ENCODE assay signal across 9 cellular contexts in the genomic region with DNA sequence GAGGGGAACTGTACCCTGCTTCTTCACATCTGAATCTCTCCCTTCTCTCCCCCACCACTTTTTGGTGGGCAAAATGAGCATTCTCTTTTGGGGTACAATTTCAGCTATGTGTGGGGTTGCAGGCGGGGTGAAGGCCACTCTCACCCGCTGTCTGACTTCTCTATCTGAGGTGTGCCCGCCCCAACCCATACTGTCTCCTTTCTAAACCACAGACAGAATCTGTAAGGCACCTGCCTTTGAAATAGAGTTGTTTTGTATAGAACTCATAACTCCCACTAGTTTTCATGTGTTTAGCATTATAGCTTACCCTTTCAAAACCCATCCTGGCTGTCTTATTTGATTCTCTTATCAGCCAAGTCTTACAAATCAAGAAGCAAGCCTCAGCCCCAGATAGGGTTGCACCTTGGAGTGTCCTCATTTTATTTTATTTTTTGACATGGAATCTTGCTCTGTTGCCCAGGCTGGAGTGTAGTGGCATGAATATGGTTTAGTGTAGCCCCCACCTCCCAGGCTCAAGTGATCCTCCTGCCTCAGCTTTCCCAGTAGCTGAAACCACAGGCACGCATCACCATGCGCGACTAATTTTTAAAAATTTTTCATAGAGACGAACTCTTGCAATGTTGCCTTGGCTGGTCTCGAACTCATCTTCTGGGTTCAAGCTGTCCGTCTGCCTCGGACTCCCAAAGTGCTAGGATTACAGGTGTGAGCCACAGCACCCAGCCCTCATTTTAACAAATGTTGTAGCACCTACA. TPM values are rescaled to one million over a fixed set of nuclear protein-coding genes. Genes with fewer than 3 reads are reported as not detected.
DNase-seq lines count a peak whose midpoint lies in the region; ATAC-seq, FAIRE-seq and TF ChIP-seq lines count a peak whose summit lies in the region.
"Had no signal": no experiment of that assay in that cellular context is flagged by ENCODE, and none has a peak within 500 bp of the region (broad histone marks: within the 10 kb centered on the region; RNA-seq: fewer than 3 reads in every experiment).

No MANE protein-coding gene starts in this region.

- in situ Hi-C loops in HepG2 (cut with HindIII; ENCODE audit: extremely low pct_ligation_motif_present, low pct_unique_long_range_greater_than_20kb), result no loop called here

- H3K27me3 Mint-ChIP-seq in activated T-cell treated with anti-CD3 and anti-CD28 coated beads, Interleukin-2, amount 50 U/mL, for 4 hours (ENCODE audit: low read depth), result no peaks in the 10 kb centered on the region

- no peak overlapping the region for H2AFZ ChIP-seq in HepG2 (ENCODE audit: low read length)

- H3K79me2 ChIP-seq in HepG2 (ENCODE audit: insufficient read depth, low read length), result peaks cover 100% of the 10 kb centered on the region

- TF ChIP-seq EP300 in HepG2 (IDR thresholded peaks at IDR 0.05; ENCODE audit: low read depth in 2 of 2, low read length in 2 of 2) (no peak), HepG2 (CRISPR knock-in tag; IDR thresholded peaks at IDR 0.05; ENCODE audit: borderline replicate concordance) (no peak)

- H3K9me3 ChIP-seq in right atrium auricular region, result no peaks in the 10 kb centered on the region
- H3K9me3 ChIP-seq in HepG2 (ENCODE audit: low read length), result no peaks in the 10 kb centered on the region
- H3K9me3 ChIP-seq in upper lobe of right lung, result no peaks in the 10 kb centered on the region

- H3K36me3 ChIP-seq in right atrium auricular region, result peaks cover 14% of the 10 kb centered on the region
- peaks cover 8 to 33% of the 10 kb centered on the region in 2 experiments; a peak in 4 of 5 replicates for H3K36me3 ChIP-seq in HepG2 (replicated peaks in 1 of 2; ENCODE audit: control insufficient read depth in 1 of 2, insufficient read depth in 2 of 2, low read length in 2 of 2)
- H3K36me3 ChIP-seq in upper lobe of right lung, result peaks cover 26% of the 10 kb centered on the region

- no peak for TF ChIP-seq RAD21 in HepG2 (CRISPR knock-in tag; IDR thresholded peaks at IDR 0.05)

- WGBS in HepG2 (ENCODE audit: low lambda C conversion rate), result 95% methylated on average over 10 of the region's 10 CpGs

- TF ChIP-seq POLR2A in HepG2 (IDR thresholded peaks at IDR 0.05; ENCODE audit: insufficient read depth in 1 of 2, low read depth in 2 of 2, low read length in 2 of 2), result no peak

- peak overlapping the region; percentile 76 for H3K4me3 Mint-ChIP-seq in activated T-cell treated with anti-CD3 and anti-CD28 coated beads, Interleukin-2, amount 50 U/mL, for 4 hours

- TF ChIP-seq CTCF in right atrium auricular region (IDR thresholded peaks at IDR 0.05) (no peak), HepG2 (CRISPR knock-in tag; IDR thresholded peaks at IDR 0.05) (no peak), upper lobe of right lung (IDR thresholded peaks at IDR 0.05) (no peak)

- intact Hi-C loops in left cardiac atrium (cut with DNase I) (no loop called here), HepG2 (cut with micrococcal nuclease; ENCODE audit: unreplicated experiment) (loop anchor here (2.0 kb wide), 1 partner anchor 33 kb away; no protein-coding TSS in a partner anchor), upper lobe of right lung (cut with DNase I) (no loop called here)

- no peak for FAIRE-seq in HepG2 (lab: Jason Lieb, UNC)

- BruUV-seq in HepG2 (replicated peaks; lab: Mats Ljungman, UMichigan), result no TSS peak

- H4K20me1 ChIP-seq in HepG2 (ENCODE audit: insufficient read depth, low read length), result peaks cover 35% of the 10 kb centered on the region; the same call in 1 of the 2 replicates

- POLR2A ChIA-PET in HepG2 (lab: Yijun Ruan, JAX), result interaction anchor here (1.1 to 2.8 kb wide), 2 partner anchors 26 to 33 kb away, joined by 3 to 25 read pairs; no protein-coding TSS in a partner anchor

- H3K27me3 ChIP-seq in right atrium auricular region, result no peaks in the 10 kb centered on the region
- H3K27me3 ChIP-seq in HepG2 (ENCODE audit: control insufficient read depth in 1 of 2, insufficient read depth in 2 of 2, low read length in 2 of 2), result no peaks in the 10 kb centered on the region
- H3K27me3 ChIP-seq in upper lobe of right lung, result no peaks in the 10 kb centered on the region

- H3K9me3 Mint-ChIP-seq in activated T-cell treated with anti-CD3 and anti-CD28 coated beads, Interleukin-2, amount 50 U/mL, for 4 hours, result no peaks in the 10 kb centered on the region

- H3K9ac ChIP-seq in HepG2 (ENCODE audit: insufficient read depth, low read depth, low read length), result no peak overlapping the region

- H3K4me2 ChIP-seq in HepG2 (ENCODE audit: low read depth, low read length), result no peak overlapping the region

- H3K4me1 ChIP-seq in right atrium auricular region (peaks cover 0 to 99% of the 10 kb centered on the region in 2 donors), HepG2 (ENCODE audit: insufficient read depth, low read length) (peaks cover 97% of the 10 kb centered on the region), upper lobe of right lung (peaks cover 100% of the 10 kb centered on the region)

- peak overlapping the region; percentile 73 to 77 for H3K27ac ChIP-seq in right atrium auricular region
- peak overlapping the region; percentile 90 for H3K27ac ChIP-seq in HepG2 (ENCODE audit: extremely low read length, insufficient read depth, low read length)
- H3K27ac ChIP-seq in upper lobe of right lung, result peak overlapping the region; percentile 98

- H3K4me3 ChIP-seq in right atrium auricular region (no peak overlapping the region), HepG2 (replicated peaks in 1 of 3; ENCODE audit: insufficient read depth in 1 of 3, low read depth in 2 of 3, low read length in 3 of 3) (no peak overlapping the region), upper lobe of right lung (no peak overlapping the region)

- no peak for DNase-seq in right atrium auricular region (ENCODE audit: low spot score)
- no peak for DNase-seq in left cardiac atrium
- DNase-seq in activated T-cell treated with anti-CD3 and anti-CD28 coated beads, Interleukin-2, amount 50 U/mL, for 4 hours, result peak; percentile 38
- no peak for DNase-seq in HepG2 (ENCODE audit: low spot score)
- DNase-seq in upper lobe of right lung, result no peak
- DNase-seq in NCI-H1105 treated with DMSO at 0.1 percent for 48 hours (lab: John Stamatoyannopoulos, UW), result no peak
- no peak for DNase-seq in DMS153 treated with DMSO at 0.1 percent for 48 hours (lab: John Stamatoyannopoulos, UW; ENCODE audit: unreplicated experiment)
- DNase-seq in AG08395 (ENCODE audit: low spot score), result no peak
- DNase-seq: DMS 273 treated with DMSO at 0.1 percent for 48 hours had no signal

- CTCF ChIA-PET in HepG2 (lab: Yijun Ruan, JAX; ENCODE audit: low intra/inter-chr PET ratio, low total read pairs), result no interaction called here

- no peak for ATAC-seq in left cardiac atrium
- ATAC-seq in activated T-cell treated with anti-CD3 and anti-CD28 coated beads, Interleukin-2, amount 50 U/mL, for 4 hours, result peak; percentile 74 to 79
- no peak for ATAC-seq in HepG2
- ATAC-seq in upper lobe of right lung, result no peak

- H3K4me1 Mint-ChIP-seq in activated T-cell treated with anti-CD3 and anti-CD28 coated beads, Interleukin-2, amount 50 U/mL, for 4 hours (ENCODE audit: low read depth), result peaks cover 97% of the 10 kb centered on the region

- H3K36me3 Mint-ChIP-seq in activated T-cell treated with anti-CD3 and anti-CD28 coated beads, Interleukin-2, amount 50 U/mL, for 4 hours (ENCODE audit: insufficient read depth), result peaks cover 8% of the 10 kb centered on the region

RNA-seq across cellular contexts. Expression of a gene that starts 11.9 kb away (rescaled TPM):
- total RNA-seq in right atrium auricular region (10 to 100 TPM; 24.2 to 34.7 TPM), left cardiac atrium (10 to 100 TPM; 44.3 to 51.0 TPM), HepG2 (2016; rRNA removed; fragmentation: Illumina TruSeq; extraction: Trizol) (17.4 and 24.1 TPM in 2 replicates), upper lobe of right lung (157 TPM)
- total RNA-seq in activated T-cell treated with anti-CD3 and anti-CD28 coated beads, Interleukin-2, amount 50 U/mL, for 4 hours, result 10 to 100 TPM; 31.8 to 36.2 (median 35.0) TPM
- 5.0 and 6.4 TPM in 2 replicates for total RNA-seq in HepG2 (2016; cell fraction: cytosol; rRNA removed; fragmentation: Illumina TruSeq; extraction: Trizol; ENCODE audit: low read depth)
- total RNA-seq in HepG2 (2016; cell fraction: insoluble cytoplasmic fraction; rRNA removed; fragmentation: Illumina TruSeq; extraction: Trizol), result 16.0 and 24.8 TPM in 2 replicates
- total RNA-seq in HepG2 (2016; cell fraction: membrane; rRNA removed; fragmentation: Illumina TruSeq; extraction: Trizol), result 15.7 and 18.1 TPM in 2 replicates
- 28.9 and 38.5 TPM in 2 replicates for total RNA-seq in HepG2 (2016; cell fraction: nucleus; rRNA removed; fragmentation: Illumina TruSeq; extraction: Trizol)
- polyA plus RNA-seq in HepG2 (2011; rRNA removed), result 73.8 and 80.6 TPM in 2 replicates
- polyA plus RNA-seq in HepG2 (2011; cell fraction: cytosol; rRNA removed), result 66.9 and 68.7 TPM in 2 replicates
- polyA plus RNA-seq in HepG2 (2011; cell fraction: nucleus; rRNA removed), result 64.3 and 75.0 TPM in 2 replicates
- polyA plus RNA-seq in HepG2 (2012), result 36.4 and 39.6 TPM in 2 replicates
- 6.7 and 7.8 TPM in 2 replicates for polyA plus RNA-seq in HepG2 (2016; cell fraction: cytosol; fragmentation: Illumina TruSeq; extraction: Trizol; ENCODE audit: low read depth)
- polyA plus RNA-seq in HepG2 (2016; cell fraction: insoluble cytoplasmic fraction; fragmentation: Illumina TruSeq; extraction: Trizol; ENCODE audit: low read depth), result 19.6 and 25.9 TPM in 2 replicates
- 15.4 and 16.2 TPM in 2 replicates for polyA plus RNA-seq in HepG2 (2016; cell fraction: membrane; fragmentation: Illumina TruSeq; extraction: Trizol; ENCODE audit: low read depth)
- polyA plus RNA-seq in HepG2 (2016; cell fraction: nucleus; fragmentation: Illumina TruSeq; extraction: Trizol; ENCODE audit: insufficient read depth, low read depth), result 59.1 and 62.2 TPM in 2 replicates
- 22.0 and 139 TPM in 2 replicates for polyA minus RNA-seq in HepG2 (2011; rRNA and poly(A)+ RNA removed; ENCODE audit: low replicate concordance)
- polyA minus RNA-seq in HepG2 (2011; cell fraction: cytosol; rRNA and poly(A)+ RNA removed), result 48.1 and 54.0 TPM in 2 replicates
- 39.9 and 48.0 TPM in 2 replicates for polyA minus RNA-seq in HepG2 (2011; cell fraction: nucleus; rRNA and poly(A)+ RNA removed)

RNA-seq across cellular contexts. Expression of a gene that starts 57.7 kb away (rescaled TPM):
- total RNA-seq in right atrium auricular region, result 10 to 100 TPM; 42.8 to 81.2 TPM
- total RNA-seq in left cardiac atrium, result 100 to 1,000 TPM; 112 to 120 TPM
- total RNA-seq in activated T-cell treated with anti-CD3 and anti-CD28 coated beads, Interleukin-2, amount 50 U/mL, for 4 hours, result 10 to 100 TPM in 2 of 3 donors, 1 to 10 TPM in 1; 6.1 to 11.1 (median 10.8) TPM
- 57.4 and 79.9 TPM in 2 replicates for total RNA-seq in HepG2 (2016; rRNA removed; fragmentation: Illumina TruSeq; extraction: Trizol)
- total RNA-seq in HepG2 (2016; cell fraction: cytosol; rRNA removed; fragmentation: Illumina TruSeq; extraction: Trizol; ENCODE audit: low read depth), result 61.0 and 61.6 TPM in 2 replicates
- total RNA-seq in HepG2 (2016; cell fraction: insoluble cytoplasmic fraction; rRNA removed; fragmentation: Illumina TruSeq; extraction: Trizol), result 60.4 and 81.6 TPM in 2 replicates
- 103 and 106 TPM in 2 replicates for total RNA-seq in HepG2 (2016; cell fraction: membrane; rRNA removed; fragmentation: Illumina TruSeq; extraction: Trizol)
- 46.3 and 54.0 TPM in 2 replicates for total RNA-seq in HepG2 (2016; cell fraction: nucleus; rRNA removed; fragmentation: Illumina TruSeq; extraction: Trizol)
- 43.9 and 44.0 TPM in 2 replicates for polyA plus RNA-seq in HepG2 (2011; rRNA removed)
- polyA plus RNA-seq in HepG2 (2011; cell fraction: cytosol; rRNA removed), result 30.6 and 48.5 TPM in 2 replicates
- 9.3 and 15.2 TPM in 2 replicates for polyA plus RNA-seq in HepG2 (2011; cell fraction: nucleus; rRNA removed)
- 75.8 and 86.2 TPM in 2 replicates for polyA plus RNA-seq in HepG2 (2012)
- polyA plus RNA-seq in HepG2 (2016; cell fraction: cytosol; fragmentation: Illumina TruSeq; extraction: Trizol; ENCODE audit: low read depth), result 96.8 and 103 TPM in 2 replicates
- 78.0 and 79.1 TPM in 2 replicates for polyA plus RNA-seq in HepG2 (2016; cell fraction: insoluble cytoplasmic fraction; fragmentation: Illumina TruSeq; extraction: Trizol; ENCODE audit: low read depth)
- polyA plus RNA-seq in HepG2 (2016; cell fraction: membrane; fragmentation: Illumina TruSeq; extraction: Trizol; ENCODE audit: low read depth), result 115 and 119 TPM in 2 replicates
- 101 and 103 TPM in 2 replicates for polyA plus RNA-seq in HepG2 (2016; cell fraction: nucleus; fragmentation: Illumina TruSeq; extraction: Trizol; ENCODE audit: insufficient read depth, low read depth)
- polyA minus RNA-seq in HepG2 (2011; rRNA and poly(A)+ RNA removed; ENCODE audit: low replicate concordance), result 10.9 and 11.9 TPM in 2 replicates
- polyA minus RNA-seq in HepG2 (2011; cell fraction: cytosol; rRNA and poly(A)+ RNA removed), result 18.7 and 25.3 TPM in 2 replicates
- polyA minus RNA-seq in HepG2 (2011; cell fraction: nucleus; rRNA and poly(A)+ RNA removed), result 10.4 and 12.6 TPM in 2 replicates
- 52.9 TPM for total RNA-seq in upper lobe of right lung

Comparison
In these comparisons a context has a peak if more than half of its experiments do, and no peak if none do; other contexts are left out.
1. ATAC-seq: peak in activated T-cell treated with anti-CD3 and anti-CD28 coated beads, Interleukin-2, amount 50 U/mL, for 4 hours (2 of 2); none in left cardiac atrium (0 of 2), HepG2 (single experiment) and upper lobe of right lung (single experiment).
2. Peak in every context shown above with its lines, with median percentiles within 50 percentile points of each other: H3K27ac ChIP-seq.